ENCODE assay signal across 14 cellular contexts in genomic region chr3:97901327-97902295, GRCh38.
A peak's percentile ranks its signal among the peaks of the same experiment; 100 is the strongest.
DNase-seq lines count a peak whose midpoint lies in the region; TF ChIP-seq lines count a peak whose summit lies in the region.
"Had no signal": no experiment of that assay in that cellular context is flagged by ENCODE, and none has a peak within 500 bp of the region (broad histone marks: within the 10 kb centered on the region; RNA-seq: fewer than 3 reads in every experiment).

No MANE protein-coding gene starts in this region.

- H3K36me3 ChIP-seq in mammary epithelial cell (ENCODE audit: insufficient read depth, low read length), result peaks cover 4% of the 10 kb centered on the region
- peaks cover 0 to 33% (median 1%) of the 10 kb centered on the region in 3 donors for H3K36me3 ChIP-seq in esophagus squamous epithelium
- H3K36me3 ChIP-seq in uterus, result peaks cover 0 to 3% of the 10 kb centered on the region in 2 donors
- H3K36me3 ChIP-seq in mesendoderm (ENCODE audit: control insufficient read depth, insufficient read depth, low read length), result no peaks in the 10 kb centered on the region

- peak overlapping the region; percentile 23 for H3K27ac Mint-ChIP-seq in MCF 10A (ENCODE audit: low read depth, unreplicated experiment)
- peak overlapping the region; percentile 57 for H3K27ac Mint-ChIP-seq in mesothelial cell of epicardium
- H3K27ac Mint-ChIP-seq: T-helper 2 cell treated with Interferon-gamma antibody and Interleukin-4, amounts not matched to agents 5 μg/mL and 100 μg/mL, for 36 hours had no signal

- intact Hi-C loops in MCF 10A (cut with micrococcal nuclease) (no loop called here), mammary epithelial cell (cut with micrococcal nuclease) (no loop called here), esophagus squamous epithelium (cut with DNase I) (no loop called here), uterus (cut with DNase I; ENCODE audit: low total_unique reads) (no loop called here)

- in situ Hi-C loops in mammary epithelial cell (cut with MboI; ENCODE audit: low sequenced_read_pairs in 2 of 2), result no loop called here

- no peak overlapping the region for H3K23ac ChIP-seq in mesendoderm (ENCODE audit: low read length)

- no peak overlapping the region for H3K56ac ChIP-seq in mesendoderm (ENCODE audit: low read length)

- H3K9me3 ChIP-seq in mammary epithelial cell (replicated peaks; ENCODE audit: insufficient read depth, low read length), result no peaks in the 10 kb centered on the region
- H3K9me3 ChIP-seq in esophagus squamous epithelium, result no peaks in the 10 kb centered on the region
- no peaks in the 10 kb centered on the region for H3K9me3 ChIP-seq in uterus
- H3K9me3 ChIP-seq: A549 had no signal

- no peak for DNase-seq in MCF 10A (ENCODE audit: unreplicated experiment)
- DNase-seq in mammary epithelial cell, result no peak
- no peak for DNase-seq in esophagus squamous epithelium (lab: John Stamatoyannopoulos, UW)
- no peak for DNase-seq in mesothelial cell of epicardium (ENCODE audit: low spot score in 2 of 2, unreplicated experiment in 2 of 2)
- DNase-seq in uterus, result no peak
- no peak for DNase-seq in activated naive CD4-positive, alpha-beta T cell treated with anti-CD3 and anti-CD28 coated beads, Interleukin-2, amount 50 U/mL, for 16 hours
- no peak for DNase-seq in stimulated activated CD4-positive, alpha-beta T cell treated with anti-CD3 and anti-CD28 coated beads, Interleukin-4, amount 100 ng/mL, for 1 hour
- DNase-seq in mesendoderm, result no peak
- DNase-seq: islet precursor cell, NCI-H2029, PC-3 had no signal

- H3K27me3 ChIP-seq in mammary epithelial cell (ENCODE audit: insufficient read depth, low read length), result no peaks in the 10 kb centered on the region
- H3K27me3 ChIP-seq in esophagus squamous epithelium, result no peaks in the 10 kb centered on the region
- H3K27me3 ChIP-seq in uterus, result no peaks in the 10 kb centered on the region
- no peaks in the 10 kb centered on the region for H3K27me3 ChIP-seq in mesendoderm (ENCODE audit: insufficient read depth, low read length, poor library complexity)

- H3K4me2 ChIP-seq in mammary epithelial cell (ENCODE audit: insufficient read depth, low read depth, low read length), result no peak overlapping the region
- H3K4me2 ChIP-seq in mesendoderm (ENCODE audit: low read length), result no peak overlapping the region
- H3K4me2 ChIP-seq: A549, KMS-11 had no signal

- H3K79me1 ChIP-seq in mesendoderm (ENCODE audit: low read length), result no peaks in the 10 kb centered on the region

- H4K8ac ChIP-seq in mesendoderm (ENCODE audit: low read depth, low read length), result no peak overlapping the region

- H3K4me1 ChIP-seq in mammary epithelial cell (ENCODE audit: insufficient read depth, low read length) (no peaks in the 10 kb centered on the region), esophagus squamous epithelium (peaks cover 0 to 25% (median 2%) of the 10 kb centered on the region in 3 donors), uterus (no peaks in the 10 kb centered on the region), mesendoderm (ENCODE audit: control insufficient read depth, low read depth, low read length) (no peaks in the 10 kb centered on the region)
- H3K4me1 ChIP-seq: A549 had no signal

- no peak overlapping the region for H2BK15ac ChIP-seq in mesendoderm (replicated peaks; ENCODE audit: low read depth)

- H3K4me3 ChIP-seq in mammary epithelial cell (replicated peaks in 1 of 3; ENCODE audit: insufficient read depth in 1 of 3, low read depth in 2 of 3, low read length in 3 of 3) (no peak overlapping the region), esophagus squamous epithelium (no peak overlapping the region), uterus (no peak overlapping the region), mesendoderm (ENCODE audit: low read length) (no peak overlapping the region)
- H3K4me3 ChIP-seq: A549 had no signal

- no peaks in the 10 kb centered on the region for H3K27me3 Mint-ChIP-seq in MCF 10A (ENCODE audit: insufficient read depth, unreplicated experiment)
- H3K27me3 Mint-ChIP-seq in mesothelial cell of epicardium (ENCODE audit: low read depth), result no peaks in the 10 kb centered on the region

- no peaks in the 10 kb centered on the region for H4K20me1 ChIP-seq in mammary epithelial cell (ENCODE audit: insufficient read depth, low read length)

- H3K4ac ChIP-seq in mesendoderm (ENCODE audit: low read depth, low read length), result no peak overlapping the region

- no peak overlapping the region for H3K27ac ChIP-seq in mammary epithelial cell (ENCODE audit: insufficient read depth, low read depth, low read length)
- peak overlapping the region; percentile 25 to 75 (median 58) for H3K27ac ChIP-seq in esophagus squamous epithelium
- peak overlapping the region; percentile 13 to 62 for H3K27ac ChIP-seq in uterus
- H3K27ac ChIP-seq in mesendoderm (ENCODE audit: low read depth, low read length), result no peak overlapping the region
- H3K27ac ChIP-seq: A549, KMS-11 had no signal

- CTCF ChIA-PET in MCF 10A (lab: Yijun Ruan, JAX) (no interaction called here), mammary epithelial cell (lab: Charles Lee; ENCODE audit: low non-redundant PET) (no interaction called here)

- TF ChIP-seq POLR2A in esophagus squamous epithelium (IDR thresholded peaks at IDR 0.05) (no peak), uterus (IDR thresholded peaks at IDR 0.05) (no peak)

- H2AFZ ChIP-seq in mammary epithelial cell (ENCODE audit: low read depth, low read length), result no peak overlapping the region

- H2BK5ac ChIP-seq in mesendoderm (ENCODE audit: low read length), result no peak overlapping the region

- H3K9me3 Mint-ChIP-seq in MCF 10A (ENCODE audit: unreplicated experiment), result no peaks in the 10 kb centered on the region
- no peaks in the 10 kb centered on the region for H3K9me3 Mint-ChIP-seq in mesothelial cell of epicardium
- H3K9me3 Mint-ChIP-seq: T-helper 2 cell treated with Interferon-gamma antibody and Interleukin-4, amounts not matched to agents 5 μg/mL and 100 μg/mL, for 36 hours had no signal

- H3K4me3 Mint-ChIP-seq in MCF 10A (ENCODE audit: unreplicated experiment), result no peak overlapping the region
- H3K4me3 Mint-ChIP-seq in mesothelial cell of epicardium, result no peak overlapping the region
- H3K4me3 Mint-ChIP-seq: T-helper 2 cell treated with Interferon-gamma antibody and Interleukin-4, amounts not matched to agents 5 μg/mL and 100 μg/mL, for 36 hours had no signal

- BruUV-seq in MCF 10A (replicated peaks; lab: Mats Ljungman, UMichigan), result no TSS peak
- BruUV-seq in mammary epithelial cell (replicated peaks; lab: Mats Ljungman, UMichigan), result no TSS peak

- H3K79me2 ChIP-seq in mammary epithelial cell (ENCODE audit: insufficient read depth, low read length), result no peaks in the 10 kb centered on the region
- H3K79me2 ChIP-seq in mesendoderm (ENCODE audit: control insufficient read depth, insufficient read depth, low read length), result no peaks in the 10 kb centered on the region

- POLR2A ChIA-PET in MCF 10A (lab: Yijun Ruan, JAX), result interaction anchor here (0.5 to 0.9 kb wide), 3 partner anchors 13 to 66 kb away, joined by 3 read pairs; no protein-coding TSS in a partner anchor

- no peak for TF ChIP-seq CTCF in MCF 10A (IDR thresholded peaks at IDR 0.05; ENCODE audit: unreplicated experiment)
- TF ChIP-seq CTCF in mammary epithelial cell (conservative IDR thresholded peaks at IDR 0.05 in 1 of 2, IDR thresholded peaks at IDR 0.05 in 1 of 2; ENCODE audit: extremely low read depth in 1 of 2, insufficient read depth in 1 of 2, low read depth in 1 of 2, low read length in 2 of 2), result no peak
- no peak for TF ChIP-seq CTCF in esophagus squamous epithelium (IDR thresholded peaks at IDR 0.05)
- no peak for TF ChIP-seq CTCF in mesothelial cell of epicardium (IDR thresholded peaks at IDR 0.05; ENCODE audit: unreplicated experiment)
- TF ChIP-seq CTCF in uterus (IDR thresholded peaks at IDR 0.05), result no peak

- H3K9ac ChIP-seq in mammary epithelial cell (ENCODE audit: insufficient read depth, low read length) (no peak overlapping the region), mesendoderm (ENCODE audit: low read length) (no peak overlapping the region)
- H3K9ac ChIP-seq: KMS-11 had no signal

- no peak overlapping the region for H3K18ac ChIP-seq in mesendoderm (ENCODE audit: low read length)

- no peak overlapping the region for H2AK5ac ChIP-seq in mesendoderm (ENCODE audit: low read length)

- H2BK120ac ChIP-seq in mesendoderm (ENCODE audit: low read depth, low read length), result no peak overlapping the region

- 100% methylated on average over 4 of the region's 4 CpGs for WGBS in mammary epithelial cell (ENCODE audit: low coverage, missing lambda C conversion rate)
- 31 to 54% methylated on average over 4 of the region's 4 CpGs for WGBS in esophagus squamous epithelium, 2 donors
- WGBS in mesendoderm (ENCODE audit: extremely low coverage, insufficient coverage, low lambda C conversion rate), result no CpG with 5 or more reads among the region's 4 CpGs

- dilution Hi-C loops in mammary epithelial cell (cut with HindIII; ENCODE audit: low sequenced_read_pairs), result no loop called here

- H3K36me3 Mint-ChIP-seq in MCF 10A (ENCODE audit: insufficient read depth, unreplicated experiment) (peaks cover 24% of the 10 kb centered on the region), mesothelial cell of epicardium (no peaks in the 10 kb centered on the region)

- no peak overlapping the region for H4K5ac ChIP-seq in mesendoderm (ENCODE audit: low read length)

- H3K4me1 Mint-ChIP-seq in MCF 10A (ENCODE audit: insufficient read depth, unreplicated experiment) (no peaks in the 10 kb centered on the region), mesothelial cell of epicardium (peaks cover 10% of the 10 kb centered on the region)

Comparison
In these comparisons a context has a peak if more than half of its experiments do, and no peak if none do; other contexts are left out.
1. H3K27ac ChIP-seq: peak in esophagus squamous epithelium (4 of 4) and uterus (2 of 2); none in mammary epithelial cell (single experiment) and mesendoderm (single experiment).